21 cellular contexts compared by ENCODE assay signal in genomic region chr21:34020934-34021553, GRCh38. TPM values are rescaled to one million over a fixed set of nuclear protein-coding genes. Genes with fewer than 3 reads are reported as not detected.
A peak's percentile ranks its signal among the peaks of the same experiment; 100 is the strongest.
DNase-seq lines count a peak whose midpoint lies in the region; ATAC-seq and TF ChIP-seq lines count a peak whose summit lies in the region.
"Had no signal": no experiment of that assay in that cellular context is flagged by ENCODE, and none has a peak within 500 bp of the region (broad histone marks: within the 10 kb centered on the region; RNA-seq: fewer than 3 reads in every experiment).

No MANE protein-coding gene starts in this region.

- CTCF ChIA-PET in OCI-LY7 (lab: Charles Lee; ENCODE audit: unreplicated experiment) = no interaction called here

- peak overlapping the region; percentile 78; the same call in 1 of the 2 replicates for H2AFZ ChIP-seq in OCI-LY7 (ENCODE audit: low read length)

- H3K4me3 ChIP-seq in OCI-LY7 (ENCODE audit: low read depth, low read length, poor library complexity, severe bottlenecking) = peak overlapping the region; percentile 42
- H3K4me3 ChIP-seq: SK-N-MC, stomach had no signal

- DNase-seq in G401 (ENCODE audit: low spot score) = peak; percentile 39
- DNase-seq in OCI-LY7 (ENCODE audit: low spot score) = no peak
- DNase-seq in naive B cell = no peak
- DNase-seq in T-helper 2 cell treated with Interferon-gamma antibody and Interleukin-4, amounts not matched to agents 5 μg/mL and 100 μg/mL, for 36 hours (ENCODE audit: low spot score) = no peak
- DNase-seq in stimulated activated CD4-positive, alpha-beta T cell treated with anti-CD3 and anti-CD28 coated beads, Interleukin-2, amount 100 ng/mL, for 48 hours = no peak
- DNase-seq in NCI-H1092 treated with DMSO at 0.1 percent for 48 hours (lab: John Stamatoyannopoulos, UW) = no peak
- DNase-seq: activated CD4-positive, alpha-beta T cell treated with anti-CD3 and anti-CD28 coated beads, Interleukin-2, amount 50 U/mL, for 1 hour; activated CD8-positive, alpha-beta memory T cell treated with anti-CD3 and anti-CD28 coated beads, Interleukin-2, amount 10 ng/mL, durations not matched to agents 7 days and 5 days; activated naive CD4-positive, alpha-beta T cell treated with anti-CD3 and anti-CD28 coated beads, Interleukin-2, amount 50 U/mL, for 16 hours; amygdala; CD4-positive, alpha-beta memory T cell; DMS153; H7; left ventricle myocardium superior; NCI-H2107; NCI-H524; stomach; trophoblast cell had no signal

- POLR2A ChIA-PET in OCI-LY7 (lab: Charles Lee) = interaction anchor here (0.8 to 2.4 kb wide), 5 partner anchors 8 to 83 kb away, joined by 3 to 8 read pairs (median 3); no protein-coding TSS in a partner anchor

- H3K27ac Mint-ChIP-seq in IgD-negative memory B cell (peak overlapping the region; percentile 89 to 96 (median 93)), naive B cell (peak overlapping the region in 5 of 6 donors; percentile 48 to 96 (median 84))
- H3K27ac Mint-ChIP-seq in T-helper 2 cell treated with Interferon-gamma antibody and Interleukin-4, amounts not matched to agents 5 μg/mL and 100 μg/mL, for 36 hours = no peak overlapping the region
- H3K27ac Mint-ChIP-seq: CD4-positive, alpha-beta memory T cell had no signal

- H3K4me3 Mint-ChIP-seq in IgD-negative memory B cell = peak overlapping the region in 3 of 4 donors; percentile 68 to 86 (median 72)
- peak overlapping the region in 5 of 8 donors; percentile 1 to 90 (median 53) for H3K4me3 Mint-ChIP-seq in naive B cell
- H3K4me3 Mint-ChIP-seq in T-helper 2 cell treated with Interferon-gamma antibody and Interleukin-4, amounts not matched to agents 5 μg/mL and 100 μg/mL, for 36 hours = no peak overlapping the region
- H3K4me3 Mint-ChIP-seq: activated CD8-positive, alpha-beta memory T cell treated with anti-CD3 and anti-CD28 coated beads, Interleukin-2, amount 10 ng/mL, durations not matched to agents 7 days and 5 days; neural crest cell had no signal

- peaks cover 69% of the 10 kb centered on the region for H3K4me1 ChIP-seq in OCI-LY7 (ENCODE audit: insufficient read depth, low read length, poor library complexity, severe bottlenecking)

- H3K36me3 ChIP-seq in OCI-LY7 (ENCODE audit: insufficient read depth, low read length) = peaks cover 13% of the 10 kb centered on the region
- H3K36me3 ChIP-seq: stomach had no signal

- TF ChIP-seq CTCF in OCI-LY7 (conservative IDR thresholded peaks at IDR 0.05; ENCODE audit: low read length) = no peak

- no TSS peak for BruUV-seq in OCI-LY7 (replicated peaks; lab: Mats Ljungman, UMichigan)

- H3K36me3 Mint-ChIP-seq in IgD-negative memory B cell = peaks cover 7% of the 10 kb centered on the region
- no peaks in the 10 kb centered on the region for H3K36me3 Mint-ChIP-seq in naive B cell
- H3K36me3 Mint-ChIP-seq in T-helper 2 cell treated with Interferon-gamma antibody and Interleukin-4, amounts not matched to agents 5 μg/mL and 100 μg/mL, for 36 hours (ENCODE audit: low read depth) = peaks cover 10% of the 10 kb centered on the region
- H3K36me3 Mint-ChIP-seq: CD4-positive, alpha-beta memory T cell had no signal

- intact Hi-C loops in OCI-LY7 (cut with micrococcal nuclease; ENCODE audit: unreplicated experiment) = loop anchor here (2.0 to 5.0 kb wide), 5 partner anchors 52 to 379 kb away; partner anchors contain the start of genes CRYZL1 and ITSN1

- in situ Hi-C loops in G401 (cut with HindIII; ENCODE audit: low sequenced_read_pairs) = no loop called here

- H3K4me1 Mint-ChIP-seq in IgD-negative memory B cell (peaks cover 23 to 37% (median 36%) of the 10 kb centered on the region in 3 donors), naive B cell (peaks cover 19 to 43% (median 31%) of the 10 kb centered on the region in 3 donors)
- H3K4me1 Mint-ChIP-seq in T-helper 2 cell treated with Interferon-gamma antibody and Interleukin-4, amounts not matched to agents 5 μg/mL and 100 μg/mL, for 36 hours (ENCODE audit: low read depth) = peaks cover 37% of the 10 kb centered on the region

- peaks cover 23% of the 10 kb centered on the region; the same call in 1 of the 2 replicates for H3K9me3 ChIP-seq in OCI-LY7 (ENCODE audit: low read length)

- peak overlapping the region; percentile 74 for H3K4me2 ChIP-seq in OCI-LY7 (ENCODE audit: low read length)

- no peaks in the 10 kb centered on the region for H3K9me2 ChIP-seq in OCI-LY7 (ENCODE audit: insufficient read depth, low read length)

- no peaks in the 10 kb centered on the region for H4K20me1 ChIP-seq in OCI-LY7 (ENCODE audit: insufficient read depth, low read length)

- no peak for ATAC-seq in naive B cell (ENCODE audit: low read depth in 2 of 2)
- ATAC-seq: activated CD8-positive, alpha-beta memory T cell treated with anti-CD3 and anti-CD28 coated beads, Interleukin-2, amount 10 ng/mL, durations not matched to agents 7 days and 5 days had no signal

- H3K27ac ChIP-seq in OCI-LY7 (ENCODE audit: low read depth, low read length, poor library complexity, severe bottlenecking) = peak overlapping the region; percentile 98
- H3K27ac ChIP-seq: SK-N-MC had no signal

- H3K27me3 Mint-ChIP-seq in IgD-negative memory B cell (no peaks in the 10 kb centered on the region), naive B cell (no peaks in the 10 kb centered on the region)
- no peaks in the 10 kb centered on the region for H3K27me3 Mint-ChIP-seq in T-helper 2 cell treated with Interferon-gamma antibody and Interleukin-4, amounts not matched to agents 5 μg/mL and 100 μg/mL, for 36 hours (ENCODE audit: low read depth)
- H3K27me3 Mint-ChIP-seq: activated CD8-positive, alpha-beta memory T cell treated with anti-CD3 and anti-CD28 coated beads, Interleukin-2, amount 10 ng/mL, durations not matched to agents 7 days and 5 days; CD4-positive, alpha-beta memory T cell had no signal

- no peaks in the 10 kb centered on the region for H3K79me2 ChIP-seq in OCI-LY7 (ENCODE audit: insufficient read depth, low read depth, low read length)

- peaks cover 0 to under 1% (median 0%) of the 10 kb centered on the region in 3 donors for H3K9me3 Mint-ChIP-seq in IgD-negative memory B cell
- H3K9me3 Mint-ChIP-seq in naive B cell = peaks cover 0 to 7% (median 0%) of the 10 kb centered on the region in 7 donors
- H3K9me3 Mint-ChIP-seq in T-helper 2 cell treated with Interferon-gamma antibody and Interleukin-4, amounts not matched to agents 5 μg/mL and 100 μg/mL, for 36 hours = peaks cover 16% of the 10 kb centered on the region
- H3K9me3 Mint-ChIP-seq: neural crest cell had no signal

RNA-seq across cellular contexts. Expression of gene MRPS6, which starts 52.3 kb away (rescaled TPM):
- 53.8 and 118 TPM in 2 replicates for total RNA-seq in G401 (2014; rRNA removed; shearing (Covaris generic))
- polyA plus RNA-seq in IgD-negative memory B cell (162 TPM), naive B cell (ENCODE audit: low read depth in 6 of 6) (100 to 1,000 TPM in 3 of 6 donors, 10 to 100 TPM in 3; 92.5 to 132 (median 103) TPM)
- 15.2 and 20.9 TPM in 2 replicates for total RNA-seq in OCI-LY7 (2014; rRNA removed; shearing (Covaris generic))
- 56.1 and 64.7 TPM in 2 replicates for total RNA-seq in OCI-LY7 (2022)

RNA-seq across cellular contexts. Expression of gene SLC5A3, which starts 52.3 kb away (rescaled TPM):
- 33.8 and 48.4 TPM in 2 replicates for total RNA-seq in G401 (2014; rRNA removed; shearing (Covaris generic))
- polyA plus RNA-seq in IgD-negative memory B cell = 0.93 TPM
- total RNA-seq in OCI-LY7 (2014; rRNA removed; shearing (Covaris generic)) = 26.3 and 31.5 TPM in 2 replicates
- total RNA-seq in OCI-LY7 (2022) = 22.2 and 26.6 TPM in 2 replicates
- under 1 TPM; 0.06 to 0.92 (median 0.71) TPM for polyA plus RNA-seq in naive B cell (ENCODE audit: low read depth in 6 of 6)
